14 cellular contexts compared by ENCODE assay signal in genomic region chr13:49683489-49683888, GRCh38.
DNase-seq lines count a peak whose midpoint lies in the region; ATAC-seq and TF ChIP-seq lines count a peak whose summit lies in the region.
"Had no signal": no experiment of that assay in that cellular context is flagged by ENCODE, and none has a peak within 500 bp of the region (broad histone marks: within the 10 kb centered on the region; RNA-seq: fewer than 3 reads in every experiment).

No MANE protein-coding gene starts in this region.

- DNase-seq in GM12865 (ENCODE audit: low read depth) (peak; percentile 67), NCI-H524 treated with DMSO at 0.1 percent for 48 hours (lab: John Stamatoyannopoulos, UW) (no peak), GM03348 (ENCODE audit: low spot score) (no peak)
- DNase-seq: activated CD4-positive, alpha-beta T cell treated with anti-CD3 and anti-CD28 coated beads, Interleukin-2, amount 10 ng/mL, durations not matched to agents 7 days and 5 days; caudate nucleus; DND-41; upper lobe of left lung had no signal

- H3K27ac Mint-ChIP-seq in T-helper 1 cell treated with Interleukin-12 subunit alpha and Interleukin-12 subunit beta and Interleukin-4 antibody, amounts not matched to agents 30 μg/mL and 1 μg/mL, for 36 hours, result peak overlapping the region; percentile 52
- H3K27ac Mint-ChIP-seq: activated CD4-positive, alpha-beta T cell treated with anti-CD3 and anti-CD28 coated beads, Interleukin-2, amount 10 ng/mL, durations not matched to agents 7 days and 5 days; activated naive CD8-positive, alpha-beta T cell had no signal

- TF ChIP-seq CTCF in GM12865 (IDR thresholded peaks at IDR 0.05; ENCODE audit: insufficient read depth, low read depth, low read length, missing control alignments), result no peak

- no peak overlapping the region for H3K4me3 ChIP-seq in GM12865 (ENCODE audit: low read depth, low read length)
- H3K4me3 ChIP-seq: BLaER1, upper lobe of left lung had no signal

- ATAC-seq in GM18519 (IDR thresholded peaks at IDR 0.05; ENCODE audit: low FRiP score, unreplicated experiment) (peak; percentile 61), GM21619 (IDR thresholded peaks at IDR 0.05; ENCODE audit: unreplicated experiment) (peak; percentile 76), GM18909 (IDR thresholded peaks at IDR 0.05; ENCODE audit: poor library complexity, unreplicated experiment) (no peak)

- H3K9me3 Mint-ChIP-seq in T-helper 1 cell treated with Interleukin-12 subunit alpha and Interleukin-12 subunit beta and Interleukin-4 antibody, amounts not matched to agents 30 μg/mL and 1 μg/mL, for 36 hours, result no peaks in the 10 kb centered on the region
- H3K9me3 Mint-ChIP-seq: activated CD4-positive, alpha-beta T cell treated with anti-CD3 and anti-CD28 coated beads, Interleukin-2, amount 10 ng/mL, durations not matched to agents 7 days and 5 days; neural crest cell had no signal

- H3K36me3 Mint-ChIP-seq in T-helper 1 cell treated with Interleukin-12 subunit alpha and Interleukin-12 subunit beta and Interleukin-4 antibody, amounts not matched to agents 30 μg/mL and 1 μg/mL, for 36 hours (ENCODE audit: low read depth), result peaks cover 18% of the 10 kb centered on the region

- peak overlapping the region; percentile 25 for H3K4me3 Mint-ChIP-seq in T-helper 1 cell treated with Interleukin-12 subunit alpha and Interleukin-12 subunit beta and Interleukin-4 antibody, amounts not matched to agents 30 μg/mL and 1 μg/mL, for 36 hours
- H3K4me3 Mint-ChIP-seq: activated CD4-positive, alpha-beta T cell treated with anti-CD3 and anti-CD28 coated beads, Interleukin-2, amount 10 ng/mL, durations not matched to agents 7 days and 5 days; activated naive CD8-positive, alpha-beta T cell; neural crest cell had no signal

- H3K27me3 Mint-ChIP-seq in T-helper 1 cell treated with Interleukin-12 subunit alpha and Interleukin-12 subunit beta and Interleukin-4 antibody, amounts not matched to agents 30 μg/mL and 1 μg/mL, for 36 hours (ENCODE audit: low read depth), result no peaks in the 10 kb centered on the region
- H3K27me3 Mint-ChIP-seq: activated CD4-positive, alpha-beta T cell treated with anti-CD3 and anti-CD28 coated beads, Interleukin-2, amount 10 ng/mL, durations not matched to agents 7 days and 5 days; activated naive CD8-positive, alpha-beta T cell had no signal

- peaks cover 25% of the 10 kb centered on the region for H3K4me1 Mint-ChIP-seq in T-helper 1 cell treated with Interleukin-12 subunit alpha and Interleukin-12 subunit beta and Interleukin-4 antibody, amounts not matched to agents 30 μg/mL and 1 μg/mL, for 36 hours (ENCODE audit: low read depth)
